ENCODE assay signal across 23 cellular contexts in genomic region chr2:215379948-215380347, GRCh38.
"Had no signal": no experiment of that assay in that cellular context is flagged by ENCODE, and none has a peak within 500 bp of the region (broad histone marks: within the 10 kb centered on the region; RNA-seq: fewer than 3 reads in every experiment).

No MANE protein-coding gene starts in this region.

- ATAC-seq: effector memory CD8-positive, alpha-beta T cell; left ventricle myocardium superior; lower lobe of right lung; natural killer cell; psoas muscle; stimulated activated effector memory CD8-positive, alpha-beta T cell treated with anti-CD3 and anti-CD28 coated beads, Interleukin-12 subunit alpha, Interleukin-12 subunit beta, amount 100 ng/mL, for 72 hours had no signal

- H3K4me3 ChIP-seq: lower lobe of right lung, psoas muscle, stomach, thyroid gland, vagina had no signal

- H3K9me3 ChIP-seq: lower lobe of right lung, neutrophil, psoas muscle, stomach, thyroid gland, vagina had no signal

- H3K27me3 ChIP-seq: neutrophil, stomach, thyroid gland, vagina had no signal

- H3K27ac ChIP-seq: lower lobe of right lung, neutrophil, psoas muscle, stomach, thyroid gland, vagina had no signal

- FAIRE-seq: endometrium, frontal cortex, keratinocyte, small intestine had no signal

- H3K36me3 ChIP-seq: neutrophil had no signal

- H3K4me1 ChIP-seq: lower lobe of right lung, psoas muscle, stomach, thyroid gland, vagina had no signal

- DNase-seq: cortex of kidney; effector memory CD8-positive, alpha-beta T cell; erythroblast; head of caudate nucleus; left ventricle myocardium superior; lower lobe of right lung; natural killer cell; psoas muscle; right cardiac atrium; small intestine; stimulated activated CD4-positive, alpha-beta T cell treated with anti-CD3 and anti-CD28 coated beads, Interleukin-12 subunit alpha, Interleukin-12 subunit beta, amount 100 ng/mL, for 4 hours; stimulated activated CD4-positive, alpha-beta T cell treated with anti-CD3 and anti-CD28 coated beads, Interleukin-1b, Interleukin-23, amount 100 ng/mL, for 48 hours; stimulated activated CD4-positive, alpha-beta T cell treated with anti-CD3 and anti-CD28 coated beads, Interleukin-4, amount 100 ng/mL, for 1 hour; stimulated activated naive CD4-positive, alpha-beta T cell treated with Interleukin-2 at 50 U/mL for 16 hours; stomach; thyroid gland; trophoblast cell had no signal
